In genomic region chr19:8212212-8212611, GRCh38 we compare ENCODE assay signal across 15 cellular contexts. TPM values are rescaled to one million over a fixed set of nuclear protein-coding genes. Genes with fewer than 3 reads are reported as not detected.
DNase-seq lines count a peak whose midpoint lies in the region; ATAC-seq and TF ChIP-seq lines count a peak whose summit lies in the region.
"Had no signal": no experiment of that assay in that cellular context is flagged by ENCODE, and none has a peak within 500 bp of the region (broad histone marks: within the 10 kb centered on the region; RNA-seq: fewer than 3 reads in every experiment).

No MANE protein-coding gene starts in this region.

- TF ChIP-seq CTCF in chondrocyte (IDR thresholded peaks at IDR 0.05), result no peak
- TF ChIP-seq CTCF in breast epithelium (IDR thresholded peaks at IDR 0.05), result no peak

- H3K27ac ChIP-seq in breast epithelium, result no peak overlapping the region
- H3K27ac ChIP-seq: coronary artery had no signal

- intact Hi-C loops in head of caudate nucleus (cut with DNase I), result no loop called here
- intact Hi-C loops in breast epithelium (cut with DNase I; ENCODE audit: low total_unique reads), result no loop called here

- H3K4me1 ChIP-seq in breast epithelium, result peaks cover 4 to 11% of the 10 kb centered on the region in 2 donors

- no peaks in the 10 kb centered on the region for H3K9me3 ChIP-seq in T-helper 17 cell (ENCODE audit: control insufficient read depth, low read length, poor library complexity, severe bottlenecking)
- H3K9me3 ChIP-seq in breast epithelium, result no peaks in the 10 kb centered on the region

- H3K4me1 Mint-ChIP-seq in T-helper 2 cell treated with Interferon-gamma antibody and Interleukin-4, amounts not matched to agents 5 μg/mL and 100 μg/mL, for 36 hours (ENCODE audit: low read depth), result peaks cover 23% of the 10 kb centered on the region
- H3K4me1 Mint-ChIP-seq in T-helper 17 cell (peaks cover 27% of the 10 kb centered on the region), chondrocyte (ENCODE audit: low read depth) (peaks cover 17% of the 10 kb centered on the region)
- peaks cover 43 to 76% of the 10 kb centered on the region in 2 donors for H3K4me1 Mint-ChIP-seq in stimulated activated naive B cell treated with anti-CD40 and anti-IgM and Interleukin-4, amounts not matched to agents 10 μg/mL and 1 μg/mL and 100 μg/mL, for 72 hours

- no peaks in the 10 kb centered on the region for H3K9me3 Mint-ChIP-seq in T-helper 2 cell treated with Interferon-gamma antibody and Interleukin-4, amounts not matched to agents 5 μg/mL and 100 μg/mL, for 36 hours
- H3K9me3 Mint-ChIP-seq in stimulated activated naive B cell treated with anti-CD40 and anti-IgM and Interleukin-4, amounts not matched to agents 10 μg/mL and 1 μg/mL and 100 μg/mL, for 72 hours, result no peaks in the 10 kb centered on the region
- no peaks in the 10 kb centered on the region for H3K9me3 Mint-ChIP-seq in chondrocyte (ENCODE audit: low read depth)
- H3K9me3 Mint-ChIP-seq: activated T-cell treated with anti-CD3 and anti-CD28 coated beads, Interleukin-2, amount 50 U/mL, for 4 hours had no signal

- no peak overlapping the region for H3K4me3 ChIP-seq in breast epithelium
- H3K4me3 ChIP-seq: coronary artery had no signal

- H3K27me3 ChIP-seq in breast epithelium, result no peaks in the 10 kb centered on the region

- no peak for TF ChIP-seq POLR2A in breast epithelium (IDR thresholded peaks at IDR 0.05)

- no peak overlapping the region for H3K4me3 Mint-ChIP-seq in T-helper 2 cell treated with Interferon-gamma antibody and Interleukin-4, amounts not matched to agents 5 μg/mL and 100 μg/mL, for 36 hours
- H3K4me3 Mint-ChIP-seq in T-helper 17 cell (no peak overlapping the region), chondrocyte (ENCODE audit: unreplicated experiment) (no peak overlapping the region)
- peak overlapping the region in 1 of 2 donors; percentile 7 for H3K4me3 Mint-ChIP-seq in stimulated activated naive B cell treated with anti-CD40 and anti-IgM and Interleukin-4, amounts not matched to agents 10 μg/mL and 1 μg/mL and 100 μg/mL, for 72 hours

- H3K27ac Mint-ChIP-seq in T-helper 2 cell treated with Interferon-gamma antibody and Interleukin-4, amounts not matched to agents 5 μg/mL and 100 μg/mL, for 36 hours, result peak overlapping the region; percentile 46
- H3K27ac Mint-ChIP-seq in T-helper 17 cell (peak overlapping the region; percentile 98), chondrocyte (ENCODE audit: unreplicated experiment) (no peak overlapping the region)
- H3K27ac Mint-ChIP-seq in stimulated activated naive B cell treated with anti-CD40 and anti-IgM and Interleukin-4, amounts not matched to agents 10 μg/mL and 1 μg/mL and 100 μg/mL, for 72 hours, result peak overlapping the region; percentile 57

- ATAC-seq in T-helper 17 cell, result no peak
- no peak for ATAC-seq in stimulated activated naive B cell treated with anti-CD40 and anti-IgM and Interleukin-4, amounts not matched to agents 10 μg/mL and 1 μg/mL and 100 μg/mL, for 72 hours (replicated peaks)
- ATAC-seq: activated T-cell treated with anti-CD3 and anti-CD28 coated beads, Interleukin-2, amount 50 U/mL, for 4 hours; esophagus mucosa had no signal

- peaks cover 9% of the 10 kb centered on the region for H3K36me3 Mint-ChIP-seq in T-helper 2 cell treated with Interferon-gamma antibody and Interleukin-4, amounts not matched to agents 5 μg/mL and 100 μg/mL, for 36 hours (ENCODE audit: low read depth)
- H3K36me3 Mint-ChIP-seq in T-helper 17 cell (ENCODE audit: low read depth), result peaks cover 4% of the 10 kb centered on the region
- peaks cover 31 to 44% of the 10 kb centered on the region in 2 donors for H3K36me3 Mint-ChIP-seq in stimulated activated naive B cell treated with anti-CD40 and anti-IgM and Interleukin-4, amounts not matched to agents 10 μg/mL and 1 μg/mL and 100 μg/mL, for 72 hours
- peaks cover 1% of the 10 kb centered on the region for H3K36me3 Mint-ChIP-seq in chondrocyte (ENCODE audit: low read depth)

- no peaks in the 10 kb centered on the region for H3K27me3 Mint-ChIP-seq in T-helper 2 cell treated with Interferon-gamma antibody and Interleukin-4, amounts not matched to agents 5 μg/mL and 100 μg/mL, for 36 hours (ENCODE audit: low read depth)
- no peaks in the 10 kb centered on the region for H3K27me3 Mint-ChIP-seq in T-helper 17 cell
- no peaks in the 10 kb centered on the region for H3K27me3 Mint-ChIP-seq in stimulated activated naive B cell treated with anti-CD40 and anti-IgM and Interleukin-4, amounts not matched to agents 10 μg/mL and 1 μg/mL and 100 μg/mL, for 72 hours
- no peaks in the 10 kb centered on the region for H3K27me3 Mint-ChIP-seq in chondrocyte (ENCODE audit: low read depth)

- no peaks in the 10 kb centered on the region for H3K36me3 ChIP-seq in breast epithelium

- no peak for DNase-seq in T-helper 2 cell treated with Interferon-gamma antibody and Interleukin-4, amounts not matched to agents 5 μg/mL and 100 μg/mL, for 36 hours (ENCODE audit: low spot score)
- DNase-seq in T-helper 2 cell (no peak), T-helper 17 cell (no peak), head of caudate nucleus (peak in 41 of 42 donors; percentile 18 to 89 (median 67)), chondrocyte (ENCODE audit: low spot score) (no peak), OCI-M2 (lab: John Stamatoyannopoulos, UW; ENCODE audit: unreplicated experiment) (no peak), breast epithelium (ENCODE audit: low spot score in 2 of 2) (no peak)
- no peak for DNase-seq in stimulated activated naive B cell treated with anti-CD40 and anti-IgM and Interleukin-4, amounts not matched to agents 10 μg/mL and 1 μg/mL and 100 μg/mL, for 72 hours
- DNase-seq: activated CD4-positive, alpha-beta T cell treated with anti-CD3 and anti-CD28 coated beads, Interleukin-2, amount 50 U/mL, for 1 hour; activated T-cell treated with anti-CD3 and anti-CD28 coated beads, Interleukin-2, amount 50 U/mL, for 4 hours; COR-L47; NCI-H187 treated with DMSO at 0.1 percent for 48 hours; NCI-H69 had no signal

RNA-seq across cellular contexts. Expression of gene CERS4, which starts 3.0 kb away (rescaled TPM):
- total RNA-seq in T-helper 17 cell (10 to 100 TPM; 12.2 to 22.1 TPM), chondrocyte (16.3 to 26.0 TPM (median 24.7 TPM) in 3 replicates), breast epithelium (100 to 1,000 TPM in 1 of 3 donors, 10 to 100 TPM in 2; 26.4 to 141 (median 64.1) TPM)

Comparison
In these comparisons a context has a peak if more than half of its experiments do, and no peak if none do; other contexts are left out.
1. DNase-seq: peak in head of caudate nucleus (41 of 42); none in T-helper 2 cell treated with Interferon-gamma antibody and Interleukin-4, amounts not matched to agents 5 μg/mL and 100 μg/mL, for 36 hours (single experiment), T-helper 2 cell (0 of 5), T-helper 17 cell (0 of 3), stimulated activated naive B cell treated with anti-CD40 and anti-IgM and Interleukin-4, amounts not matched to agents 10 μg/mL and 1 μg/mL and 100 μg/mL, for 72 hours (single experiment), chondrocyte (single experiment), OCI-M2 (single experiment) and breast epithelium (0 of 2).